ENCODE assay signal across 13 cellular contexts in genomic region chr3:196499061-196499460, GRCh38. TPM values are rescaled to one million over a fixed set of nuclear protein-coding genes. Genes with fewer than 3 reads are reported as not detected.
A peak's percentile ranks its signal among the peaks of the same experiment; 100 is the strongest.
DNase-seq lines count a peak whose midpoint lies in the region; ATAC-seq, FAIRE-seq and TF ChIP-seq lines count a peak whose summit lies in the region.
"Had no signal": no experiment of that assay in that cellular context is flagged by ENCODE, and none has a peak within 500 bp of the region (broad histone marks: within the 10 kb centered on the region; RNA-seq: fewer than 3 reads in every experiment).

No MANE protein-coding gene starts in this region.

- H4K20me1 ChIP-seq in GM23338 (replicated peaks; ENCODE audit: insufficient read depth) (peaks cover 46% of the 10 kb centered on the region), astrocyte (ENCODE audit: insufficient read depth, low read length) (peaks cover 72% of the 10 kb centered on the region)

- H3K4me2 ChIP-seq in GM23338 (peak overlapping the region; percentile 87), astrocyte (ENCODE audit: low read length) (peak overlapping the region; percentile 91)

- no peak for TF ChIP-seq CTCF in BE2C (IDR thresholded peaks at IDR 0.05; ENCODE audit: low read depth, low read length)
- TF ChIP-seq CTCF in GM23338 (conservative IDR thresholded peaks at IDR 0.05; ENCODE audit: low read depth in 2 of 2): no peak
- TF ChIP-seq CTCF in astrocyte (IDR thresholded peaks at IDR 0.05; ENCODE audit: insufficient read depth, low read depth, low read length): no peak

- DNase-seq in BE2C (no peak), GM23338 (ENCODE audit: low spot score) (no peak), astrocyte (ENCODE audit: low read depth) (peak; percentile 75), kidney tubule cell (ENCODE audit: low spot score) (peak; percentile 8), caudate nucleus (lab: John Stamatoyannopoulos, UW) (no peak), cerebellar nuclear complex (lab: John Stamatoyannopoulos, UW) (no peak), NAMALWA (ENCODE audit: low spot score) (no peak)
- DNase-seq: activated naive CD4-positive, alpha-beta T cell treated with anti-CD3 and anti-CD28 coated beads, Interleukin-2, amount 50 U/mL, for 16 hours; NCI-H187 treated with DMSO at 0.1 percent for 48 hours; small intestine; tibial artery had no signal

- ATAC-seq in GM23338 (no peak), GM18511 (IDR thresholded peaks at IDR 0.05; ENCODE audit: unreplicated experiment) (no peak)

- H3K27me3 Mint-ChIP-seq in GM23338 (ENCODE audit: insufficient read depth, low read depth, poor library complexity) (peaks cover 8% of the 10 kb centered on the region), astrocyte (ENCODE audit: low read depth, unreplicated experiment) (no peaks in the 10 kb centered on the region)

- H3K4me3 ChIP-seq in BE2C (ENCODE audit: low read depth, low read length) (peak overlapping the region; percentile 71), GM23338 (peak overlapping the region; percentile 100; the same call in 1 of the 2 replicates), astrocyte (ENCODE audit: insufficient read depth, low read depth, low read length) (peak overlapping the region; percentile 26)

- peak overlapping the region; percentile 46 for H3K9ac ChIP-seq in astrocyte (ENCODE audit: low read length)

- H3K9me3 Mint-ChIP-seq in GM23338: no peaks in the 10 kb centered on the region; the same call in 2 of the 3 replicates
- H3K9me3 Mint-ChIP-seq in astrocyte (ENCODE audit: unreplicated experiment): no peaks in the 10 kb centered on the region

- H3K36me3 Mint-ChIP-seq in GM23338 (ENCODE audit: low read depth) (peaks cover 31% of the 10 kb centered on the region), astrocyte (ENCODE audit: low read depth, unreplicated experiment) (peaks cover 4% of the 10 kb centered on the region)

- H3K27ac ChIP-seq in GM23338 (ENCODE audit: low read depth): no peak overlapping the region
- peak overlapping the region; percentile 65 for H3K27ac ChIP-seq in astrocyte (ENCODE audit: low read depth, low read length)
- H3K27ac ChIP-seq in caudate nucleus (ENCODE audit: low read depth, low read length): no peak overlapping the region
- H3K27ac ChIP-seq: tibial artery had no signal

- H3K4me1 Mint-ChIP-seq in GM23338 (peaks cover 20% of the 10 kb centered on the region), astrocyte (ENCODE audit: low read depth, unreplicated experiment) (peaks cover 11% of the 10 kb centered on the region)

- H3K9me3 ChIP-seq in BE2C (no peaks in the 10 kb centered on the region; the same call in 1 of the 2 replicates), astrocyte (ENCODE audit: insufficient read depth, low read depth, low read length) (no peaks in the 10 kb centered on the region)
- H3K9me3 ChIP-seq: tibial artery had no signal

- FAIRE-seq in astrocyte (lab: Jason Lieb, UNC): peak; percentile 13
- FAIRE-seq: small intestine had no signal

- no peaks in the 10 kb centered on the region for H3K27me3 ChIP-seq in BE2C
- H3K27me3 ChIP-seq in GM23338 (ENCODE audit: insufficient read depth): no peaks in the 10 kb centered on the region
- no peaks in the 10 kb centered on the region for H3K27me3 ChIP-seq in astrocyte (ENCODE audit: insufficient read depth, low read length)
- H3K27me3 ChIP-seq: tibial artery had no signal

- H3K4me3 Mint-ChIP-seq in GM23338: peak overlapping the region; percentile 100
- peak overlapping the region; percentile 75 for H3K4me3 Mint-ChIP-seq in astrocyte (ENCODE audit: unreplicated experiment)

- H3K27ac Mint-ChIP-seq in GM23338 (peak overlapping the region; percentile 51), astrocyte (ENCODE audit: unreplicated experiment) (peak overlapping the region; percentile 94)

- H2AFZ ChIP-seq in GM23338 (no peak overlapping the region), astrocyte (ENCODE audit: low read depth, low read length) (no peak overlapping the region)

- H3F3A ChIP-seq in GM23338 (replicated peaks; ENCODE audit: low read depth): peaks cover 9% of the 10 kb centered on the region

- H3K79me2 ChIP-seq in GM23338 (replicated peaks; ENCODE audit: insufficient read depth) (peaks cover 93% of the 10 kb centered on the region), astrocyte (ENCODE audit: insufficient read depth, low read length) (peaks cover 91% of the 10 kb centered on the region)

- H3K36me3 ChIP-seq in BE2C (peaks cover 35% of the 10 kb centered on the region), GM23338 (ENCODE audit: insufficient read depth) (no peaks in the 10 kb centered on the region), astrocyte (ENCODE audit: insufficient read depth, low read length) (no peaks in the 10 kb centered on the region)
- H3K36me3 ChIP-seq: tibial artery had no signal

- no peaks in the 10 kb centered on the region for H3K4me1 ChIP-seq in BE2C
- peaks cover 13% of the 10 kb centered on the region for H3K4me1 ChIP-seq in GM23338 (ENCODE audit: insufficient read depth)
- H3K4me1 ChIP-seq in astrocyte (ENCODE audit: insufficient read depth, low read length): peaks cover 16% of the 10 kb centered on the region

- H3K9me2 ChIP-seq in GM23338 (ENCODE audit: insufficient read depth): no peaks in the 10 kb centered on the region

TF ChIP-seq in GM23338, 12 proteins besides CTCF, POLR2A, EP300 and RAD21 (continues in another document):
- TF ChIP-seq ZNF331 (CRISPR knock-in tag; IDR thresholded peaks at IDR 0.05; ENCODE audit: low read depth) (no peak), ZNF462 (CRISPR knock-in tag; IDR thresholded peaks at IDR 0.05) (no peak), CREB1 (CRISPR knock-in tag; IDR thresholded peaks at IDR 0.05; ENCODE audit: low read depth) (no peak), NANOG (IDR thresholded peaks at IDR 0.05; ENCODE audit: borderline replicate concordance) (no peak)

RNA-seq across cellular contexts. Expression of gene RNF168, which starts 4.5 kb away (rescaled TPM):
- 17.2 TPM for polyA plus RNA-seq in BE2C (2012; ENCODE audit: insufficient read depth, insufficient read length, low read depth)
- 51.0 and 53.0 TPM in 2 replicates for total RNA-seq in GM23338 (2014; rRNA removed; shearing (Covaris generic))
- polyA plus RNA-seq in GM23338 (2016; fragmentation: Nextera tagmentation; extraction: Ambion mirVana): 29.5 and 33.0 TPM in 2 replicates
- 18.0 and 18.3 TPM in 2 replicates for total RNA-seq in astrocyte

RNA-seq across cellular contexts. Expression of gene SMCO1, which starts 16.1 kb away (rescaled TPM):
- polyA plus RNA-seq in BE2C (2012; ENCODE audit: insufficient read depth, insufficient read length, low read depth): not detected
- total RNA-seq in GM23338 (2014; rRNA removed; shearing (Covaris generic)): not detected in 2 replicates
- polyA plus RNA-seq in GM23338 (2016; fragmentation: Nextera tagmentation; extraction: Ambion mirVana): not detected in 2 replicates
- total RNA-seq in astrocyte: not detected in 2 replicates
- total RNA-seq: T-helper 1 cell treated with Interleukin-12 subunit alpha and Interleukin-12 subunit beta and Interleukin-4 antibody, amounts not matched to agents 30 ng/mL and 1 ng/mL, for 36 hours had no signal
- polyA plus RNA-seq: small intestine had no signal

Comparison
In these comparisons a context has a peak if more than half of its experiments do, and no peak if none do; other contexts are left out.
1. DNase-seq: peak in astrocyte (single experiment) and kidney tubule cell (single experiment); none in BE2C (single experiment), GM23338 (single experiment), caudate nucleus (0 of 61), cerebellar nuclear complex (0 of 2) and NAMALWA (single experiment).
2. H3K4me3 ChIP-seq: peak in every context shown above with its lines; median percentile 100 in GM23338; 71 in BE2C; 26 in astrocyte.